In the genomic region with DNA sequence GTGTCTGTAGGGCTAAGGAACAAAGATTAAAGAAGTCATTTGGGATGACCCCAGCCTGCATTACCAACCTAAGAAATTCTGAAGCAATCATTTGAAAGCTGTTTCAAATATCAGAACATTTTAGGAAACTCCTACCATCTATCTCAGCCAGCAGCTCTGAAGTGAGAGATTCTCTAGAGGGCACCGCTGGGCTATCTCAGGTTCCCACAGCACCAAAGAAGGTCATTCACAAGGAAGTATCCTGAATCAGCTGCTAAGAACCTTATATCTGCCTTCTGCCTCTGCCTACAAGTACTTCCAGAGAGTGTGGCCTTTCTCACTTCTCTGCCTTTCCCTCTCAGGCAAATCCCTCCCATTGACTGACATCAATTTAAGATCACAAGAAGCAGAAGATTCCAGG, we compare ENCODE assay signal across 1 cellular context.
TF ChIP-seq lines count a peak whose summit lies in the region.

No MANE protein-coding gene starts in this region.

TF ChIP-seq in WTC11, 78 proteins besides CTCF, POLR2A, EP300 and RAD21:
- TF ChIP-seq, protein P1, sequence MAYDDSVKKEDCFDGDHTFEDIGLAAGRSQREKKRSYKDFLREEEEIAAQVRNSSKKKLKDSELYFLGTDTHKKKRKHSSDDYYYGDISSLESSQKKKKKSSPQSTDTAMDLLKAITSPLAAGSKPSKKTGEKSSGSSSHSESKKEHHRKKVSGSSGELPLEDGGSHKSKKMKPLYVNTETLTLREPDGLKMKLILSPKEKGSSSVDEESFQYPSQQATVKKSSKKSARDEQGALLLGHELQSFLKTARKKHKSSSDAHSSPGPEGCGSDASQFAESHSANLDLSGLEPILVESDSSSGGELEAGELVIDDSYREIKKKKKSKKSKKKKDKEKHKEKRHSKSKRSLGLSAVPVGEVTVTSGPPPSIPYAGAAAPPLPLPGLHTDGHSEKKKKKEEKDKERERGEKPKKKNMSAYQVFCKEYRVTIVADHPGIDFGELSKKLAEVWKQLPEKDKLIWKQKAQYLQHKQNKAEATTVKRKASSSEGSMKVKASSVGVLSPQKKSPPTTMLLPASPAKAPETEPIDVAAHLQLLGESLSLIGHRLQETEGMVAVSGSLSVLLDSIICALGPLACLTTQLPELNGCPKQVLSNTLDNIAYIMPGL (CRISPR knock-in tag; IDR thresholded peaks at IDR 0.05), result no peak
- TF ChIP-seq JAZF1 (CRISPR knock-in tag; IDR thresholded peaks at IDR 0.05), result no peak
- TF ChIP-seq CBFB (CRISPR knock-in tag; IDR thresholded peaks at IDR 0.05; ENCODE audit: low read depth), result no peak
